8 cellular contexts compared by ENCODE assay signal in genomic region chr16:88266036-88266435, GRCh38.
A peak's percentile ranks its signal among the peaks of the same experiment; 100 is the strongest.
DNase-seq lines count a peak whose midpoint lies in the region; ATAC-seq, FAIRE-seq and TF ChIP-seq lines count a peak whose summit lies in the region.
"Not testable (repeated sequence)": the region's sequence is repeated elsewhere in the genome, so short reads cannot be mapped to it uniquely, and the experiment has no call there.

No MANE protein-coding gene starts in this region.

- H4K20me1 ChIP-seq in HCT116 (ENCODE audit: insufficient read depth) = not testable (repeated sequence)

- H3K79me1 ChIP-seq in neuronal stem cell (ENCODE audit: low read depth, low read length) = not testable (repeated sequence)

- POLR2A ChIA-PET in HCT116 (lab: Charles Lee) = not testable (repeated sequence)

- H3K14ac ChIP-seq in neuronal stem cell (ENCODE audit: low read length) = not testable (repeated sequence)

- not testable (repeated sequence) for TF ChIP-seq CTCF in CD14-positive monocyte (IDR thresholded peaks at IDR 0.05); HCT116 (IDR thresholded peaks at IDR 0.05 in 2 of 3, conservative IDR thresholded peaks at IDR 0.05 in 1 of 3; ENCODE audit: borderline replicate concordance in 1 of 3, insufficient read depth in 1 of 3, low read depth in 2 of 3, low read length in 2 of 3); Peyer's patch (IDR thresholded peaks at IDR 0.05); bronchial epithelial cell (IDR thresholded peaks at IDR 0.05; ENCODE audit: insufficient read depth, low read length, severe bottlenecking); uterus (IDR thresholded peaks at IDR 0.05)

- not testable (repeated sequence) for TF ChIP-seq POLR2A in HCT116 (IDR thresholded peaks at IDR 0.05; ENCODE audit: borderline replicate concordance, extremely low read depth, insufficient read depth, insufficient read length); Peyer's patch (IDR thresholded peaks at IDR 0.05); uterus (IDR thresholded peaks at IDR 0.05)

- no CpG with 5 or more reads among the region's 12 CpGs for WGBS in neuronal stem cell (ENCODE audit: extremely low coverage in 2 of 2, insufficient read length in 2 of 2, insufficient replicate concordance in 1 of 2), 2 donors

- peak overlapping the region; percentile 100 for H2BK12ac ChIP-seq in neuronal stem cell (ENCODE audit: low read length)

- not testable (repeated sequence) for H3K9me2 ChIP-seq in HCT116 (ENCODE audit: insufficient read depth)

- H3K4me1 Mint-ChIP-seq in CD14-positive monocyte = peaks cover 15% of the 10 kb centered on the region
- peaks cover 17 to 18% of the 10 kb centered on the region in 2 donors for H3K4me1 Mint-ChIP-seq in effector memory CD8-positive, alpha-beta T cell (ENCODE audit: low read depth in 2 of 2)
- peaks cover 21% of the 10 kb centered on the region for H3K4me1 Mint-ChIP-seq in stimulated activated effector memory CD8-positive, alpha-beta T cell treated with anti-CD3 and anti-CD28 coated beads, Interleukin-12 subunit alpha, Interleukin-12 subunit beta, amount 100 ng/mL, for 72 hours

- H3K4me1 ChIP-seq in HCT116 (ENCODE audit: control insufficient read depth in 1 of 2, insufficient read depth in 2 of 2, low read length in 2 of 2) = peaks cover 19 to 20% of the 10 kb centered on the region in 2 experiments
- H3K4me1 ChIP-seq in Peyer's patch = peaks cover 0 to 16% (median 0%) of the 10 kb centered on the region in 4 donors
- H3K4me1 ChIP-seq in neuronal stem cell (ENCODE audit: control insufficient read depth in 2 of 2, insufficient read depth in 1 of 2, low read depth in 1 of 2, low read length in 2 of 2); uterus: not testable (repeated sequence)

- TF ChIP-seq RAD21 in HCT116 (IDR thresholded peaks at IDR 0.05; ENCODE audit: low read depth) = not testable (repeated sequence)

- H3K36me3 ChIP-seq in HCT116 (ENCODE audit: control insufficient read depth in 1 of 2, insufficient read depth in 2 of 2, low read length in 2 of 2); Peyer's patch; bronchial epithelial cell (ENCODE audit: control insufficient read depth, insufficient read depth, low read length); neuronal stem cell (replicated peaks in 1 of 2; ENCODE audit: control insufficient read depth in 2 of 2, insufficient read depth in 2 of 2, low read length in 2 of 2); uterus: not testable (repeated sequence)

- intact Hi-C loops in CD14-positive monocyte (cut with micrococcal nuclease); HCT116 (cut with micrococcal nuclease); uterus (cut with DNase I; ENCODE audit: low total_unique reads): not testable (repeated sequence)

- H3K27me3 ChIP-seq in HCT116 (ENCODE audit: insufficient read depth, low read length); Peyer's patch; bronchial epithelial cell (ENCODE audit: control insufficient read depth, insufficient read depth, low read length); neuronal stem cell (ENCODE audit: control insufficient read depth in 3 of 3, insufficient read depth in 3 of 3, low read depth in 1 of 3, low read length in 3 of 3); uterus: not testable (repeated sequence)

- H3K4me3 Mint-ChIP-seq in CD14-positive monocyte = peak overlapping the region in 1 of 2 donors; percentile 46
- H3K4me3 Mint-ChIP-seq in effector memory CD8-positive, alpha-beta T cell = peak overlapping the region; percentile 70 to 71
- H3K4me3 Mint-ChIP-seq in stimulated activated effector memory CD8-positive, alpha-beta T cell treated with anti-CD3 and anti-CD28 coated beads, Interleukin-12 subunit alpha, Interleukin-12 subunit beta, amount 100 ng/mL, for 72 hours = peak overlapping the region; percentile 63

- H2BK120ac ChIP-seq in neuronal stem cell (ENCODE audit: low read depth, low read length) = not testable (repeated sequence)

- H4K91ac ChIP-seq in neuronal stem cell (ENCODE audit: low read depth, low read length, poor library complexity) = not testable (repeated sequence)

- H3K27ac Mint-ChIP-seq in CD14-positive monocyte = peak overlapping the region in 4 of 7 donors; percentile 55 to 85 (median 75)
- H3K27ac Mint-ChIP-seq in effector memory CD8-positive, alpha-beta T cell = peak overlapping the region; percentile 86 to 88
- H3K27ac Mint-ChIP-seq in stimulated activated effector memory CD8-positive, alpha-beta T cell treated with anti-CD3 and anti-CD28 coated beads, Interleukin-12 subunit alpha, Interleukin-12 subunit beta, amount 100 ng/mL, for 72 hours = peak overlapping the region; percentile 85

- RAD21 ChIA-PET in HCT116 (lab: Charles Lee; ENCODE audit: low non-redundant PET in 1 of 2, low total read pairs in 2 of 2, uncharacterized antibody in 2 of 2, unreplicated experiment in 2 of 2) = not testable (repeated sequence)

- peak overlapping the region; percentile 91 for H3K4me2 ChIP-seq in HCT116 (ENCODE audit: low read length)
- not testable (repeated sequence) for H3K4me2 ChIP-seq in neuronal stem cell (ENCODE audit: insufficient read depth, low read length, poor library complexity, severe bottlenecking)

- H3K9me3 Mint-ChIP-seq in CD14-positive monocyte; effector memory CD8-positive, alpha-beta T cell; stimulated activated effector memory CD8-positive, alpha-beta T cell treated with anti-CD3 and anti-CD28 coated beads, Interleukin-12 subunit alpha, Interleukin-12 subunit beta, amount 100 ng/mL, for 72 hours: not testable (repeated sequence)

- H3K9me3 ChIP-seq in HCT116 (ENCODE audit: control insufficient read depth in 1 of 2, insufficient read depth in 1 of 2, low read depth in 1 of 2, low read length in 2 of 2); Peyer's patch; neuronal stem cell (replicated peaks in 1 of 2; ENCODE audit: control insufficient read depth in 2 of 2, insufficient read depth in 1 of 2, low read depth in 1 of 2, low read length in 2 of 2); uterus: not testable (repeated sequence)

- not testable (repeated sequence) for H2AK5ac ChIP-seq in neuronal stem cell (ENCODE audit: low read depth, low read length)

- not testable (repeated sequence) for H3K79me2 ChIP-seq in HCT116 (ENCODE audit: insufficient read depth, low read length)

- not testable (repeated sequence) for H3K27ac ChIP-seq in HCT116 (ENCODE audit: low read depth, low read length); Peyer's patch; neuronal stem cell (replicated peaks; ENCODE audit: low read length)
- H3K27ac ChIP-seq in uterus = peak overlapping the region; percentile 87 to 92

- peak overlapping the region; percentile 85 for H3K23ac ChIP-seq in neuronal stem cell (ENCODE audit: low read depth, low read length, poor library complexity)

- CTCF ChIA-PET in HCT116 (lab: Charles Lee) = interaction anchor here (1.6 kb wide), 1 partner anchor 21 kb away, joined by 3 read pairs; no protein-coding TSS in a partner anchor

- not testable (repeated sequence) for H3K36me3 Mint-ChIP-seq in CD14-positive monocyte; stimulated activated effector memory CD8-positive, alpha-beta T cell treated with anti-CD3 and anti-CD28 coated beads, Interleukin-12 subunit alpha, Interleukin-12 subunit beta, amount 100 ng/mL, for 72 hours
- peaks cover 14% of the 10 kb centered on the region for H3K36me3 Mint-ChIP-seq in effector memory CD8-positive, alpha-beta T cell (ENCODE audit: insufficient read depth)

- DNase-seq in CD14-positive monocyte (ENCODE audit: low spot score); HCT116 (ENCODE audit: low read depth, low spot score); bronchial epithelial cell (ENCODE audit: low read depth); effector memory CD8-positive, alpha-beta T cell; neuronal stem cell (ENCODE audit: low spot score); stimulated activated effector memory CD8-positive, alpha-beta T cell treated with anti-CD3 and anti-CD28 coated beads, Interleukin-12 subunit alpha, Interleukin-12 subunit beta, amount 100 ng/mL, for 72 hours (ENCODE audit: low spot score in 2 of 2); uterus: not testable (repeated sequence)
- DNase-seq in Peyer's patch = peak in 2 of 3 donors; percentile 27 to 41

- not testable (repeated sequence) for H3K9ac ChIP-seq in HCT116 (ENCODE audit: low read length); neuronal stem cell (ENCODE audit: low read depth, low read length, poor library complexity)

- peak overlapping the region; percentile 19 for H2BK5ac ChIP-seq in neuronal stem cell (ENCODE audit: low read length)

- not testable (repeated sequence) for ATAC-seq in HCT116; effector memory CD8-positive, alpha-beta T cell (replicated peaks); stimulated activated effector memory CD8-positive, alpha-beta T cell treated with anti-CD3 and anti-CD28 coated beads, Interleukin-12 subunit alpha, Interleukin-12 subunit beta, amount 100 ng/mL, for 72 hours

- BruUV-seq in HCT116 (replicated peaks; lab: Mats Ljungman, UMichigan) = not testable (repeated sequence)

- H4K8ac ChIP-seq in neuronal stem cell (ENCODE audit: low read depth, low read length) = not testable (repeated sequence)

- H3K27me3 Mint-ChIP-seq in CD14-positive monocyte (ENCODE audit: low read depth in 3 of 3) = peaks cover 12 to 31% (median 12%) of the 10 kb centered on the region in 3 donors
- H3K27me3 Mint-ChIP-seq in effector memory CD8-positive, alpha-beta T cell = peaks cover 7 to 19% of the 10 kb centered on the region in 2 donors

- H3K4ac ChIP-seq in neuronal stem cell (ENCODE audit: low read length) = not testable (repeated sequence)

- not testable (repeated sequence) for H2AFZ ChIP-seq in HCT116 (ENCODE audit: low read depth, low read length, poor library complexity, severe bottlenecking); neuronal stem cell (ENCODE audit: low read length)

- peak overlapping the region; percentile 92 for H3K18ac ChIP-seq in neuronal stem cell (ENCODE audit: low read length)

- not testable (repeated sequence) for H3K4me3 ChIP-seq in HCT116 (replicated peaks in 1 of 2; ENCODE audit: low read depth in 1 of 2, low read length in 2 of 2); Peyer's patch; bronchial epithelial cell (ENCODE audit: low read depth, low read length); neuronal stem cell (ENCODE audit: low read length in 2 of 2); uterus

- FAIRE-seq in bronchial epithelial cell (lab: Jason Lieb, UNC) = peak; percentile 98

- not testable (repeated sequence) for H2BK15ac ChIP-seq in neuronal stem cell (ENCODE audit: low read length)
